Comparison of ENCODE assay signal across 1 cellular context in the genomic region with DNA sequence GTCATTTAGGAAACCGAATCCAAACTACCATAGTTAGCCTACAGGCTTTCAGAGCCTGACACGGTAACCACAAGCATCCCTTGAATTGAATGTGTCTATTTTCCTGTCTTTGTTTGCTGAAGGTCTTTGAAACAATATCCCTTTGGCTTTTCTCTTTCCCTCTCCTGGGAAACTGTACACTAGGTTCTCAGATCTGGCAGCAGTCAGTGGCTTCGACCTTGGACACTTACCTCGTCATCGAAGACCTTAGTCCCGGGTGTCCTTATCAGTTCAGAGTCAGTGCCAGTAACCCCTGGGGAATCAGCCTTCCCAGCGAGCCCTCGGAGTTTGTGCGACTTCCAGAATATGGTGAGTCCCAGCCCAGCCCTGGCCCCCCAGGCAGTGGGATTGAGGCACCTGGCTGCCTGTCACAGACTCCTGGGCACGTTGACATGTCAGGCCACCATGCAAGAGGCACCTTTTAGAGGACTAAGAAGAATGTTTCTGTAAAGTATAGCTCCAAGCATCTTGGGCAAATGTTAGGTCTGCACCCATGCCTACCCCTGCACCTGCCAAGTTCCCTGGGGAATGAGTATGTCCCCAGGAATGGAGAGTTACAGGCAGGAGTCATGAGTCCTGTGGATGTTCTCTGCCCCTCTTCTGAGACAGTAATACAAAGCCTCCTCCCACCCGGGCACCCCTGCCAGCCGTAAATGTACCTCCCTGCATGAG.
TF ChIP-seq lines count a peak whose summit lies in the region.

No MANE protein-coding gene starts in this region.

TF ChIP-seq in HepG2, 621 proteins besides CTCF, POLR2A, EP300 and RAD21 (continued from another document):
- TF ChIP-seq ZSCAN12 (CRISPR knock-in tag; IDR thresholded peaks at IDR 0.05) (peak; percentile 31; the same call in 1 of the 2 replicates), ZZZ3 (CRISPR knock-in tag; IDR thresholded peaks at IDR 0.05; ENCODE audit: borderline replicate concordance) (no peak), NFYC (CRISPR knock-in tag; IDR thresholded peaks at IDR 0.05) (0 out of 2 replicates have a peak, but pooled peaks have one; percentile 16), KDM1A (CRISPR knock-in tag; IDR thresholded peaks at IDR 0.05) (no peak), FOXP1 (IDR thresholded peaks at IDR 0.05) (no peak), FOXP1 (CRISPR knock-in tag; IDR thresholded peaks at IDR 0.05) (peak; percentile 73), SAP130 (CRISPR knock-in tag; IDR thresholded peaks at IDR 0.05; ENCODE audit: low read depth) (peak; percentile 86), ZBTB20 (CRISPR knock-in tag; IDR thresholded peaks at IDR 0.05; ENCODE audit: borderline replicate concordance, low read depth) (peak; percentile 93), JARID2 (CRISPR knock-in tag; IDR thresholded peaks at IDR 0.05; ENCODE audit: insufficient replicate concordance) (no peak), SP4 (CRISPR knock-in tag; IDR thresholded peaks at IDR 0.05) (0 out of 2 replicates have a peak, but pooled peaks have one; percentile 28), ZNF350 (CRISPR knock-in tag; IDR thresholded peaks at IDR 0.05; ENCODE audit: borderline replicate concordance, low read depth) (peak; percentile 36; the same call in 1 of the 2 replicates), EED (CRISPR knock-in tag; IDR thresholded peaks at IDR 0.05) (no peak), HMG20B (CRISPR knock-in tag; conservative IDR thresholded peaks at IDR 0.05) (peak; percentile 62; the same call in 1 of the 2 replicates), TSC22D2 (CRISPR knock-in tag; IDR thresholded peaks at IDR 0.05; ENCODE audit: borderline replicate concordance) (no peak), ZNF878 (CRISPR knock-in tag; IDR thresholded peaks at IDR 0.05) (0 out of 2 replicates have a peak, but pooled peaks have one; percentile 50), FOXK1 (CRISPR knock-in tag; IDR thresholded peaks at IDR 0.05; ENCODE audit: borderline replicate concordance, low read depth) (peak; percentile 59; the same call in 1 of the 2 replicates), TOE1 (CRISPR knock-in tag; IDR thresholded peaks at IDR 0.05) (no peak), LCORL (IDR thresholded peaks at IDR 0.05) (no peak), LCORL (CRISPR knock-in tag; IDR thresholded peaks at IDR 0.05) (peak; percentile 22; the same call in 1 of the 2 replicates), ZNF3 (CRISPR knock-in tag; IDR thresholded peaks at IDR 0.05) (no peak), ZFP36L2 (CRISPR knock-in tag; IDR thresholded peaks at IDR 0.05) (no peak)
- TF ChIP-seq, protein P1, sequence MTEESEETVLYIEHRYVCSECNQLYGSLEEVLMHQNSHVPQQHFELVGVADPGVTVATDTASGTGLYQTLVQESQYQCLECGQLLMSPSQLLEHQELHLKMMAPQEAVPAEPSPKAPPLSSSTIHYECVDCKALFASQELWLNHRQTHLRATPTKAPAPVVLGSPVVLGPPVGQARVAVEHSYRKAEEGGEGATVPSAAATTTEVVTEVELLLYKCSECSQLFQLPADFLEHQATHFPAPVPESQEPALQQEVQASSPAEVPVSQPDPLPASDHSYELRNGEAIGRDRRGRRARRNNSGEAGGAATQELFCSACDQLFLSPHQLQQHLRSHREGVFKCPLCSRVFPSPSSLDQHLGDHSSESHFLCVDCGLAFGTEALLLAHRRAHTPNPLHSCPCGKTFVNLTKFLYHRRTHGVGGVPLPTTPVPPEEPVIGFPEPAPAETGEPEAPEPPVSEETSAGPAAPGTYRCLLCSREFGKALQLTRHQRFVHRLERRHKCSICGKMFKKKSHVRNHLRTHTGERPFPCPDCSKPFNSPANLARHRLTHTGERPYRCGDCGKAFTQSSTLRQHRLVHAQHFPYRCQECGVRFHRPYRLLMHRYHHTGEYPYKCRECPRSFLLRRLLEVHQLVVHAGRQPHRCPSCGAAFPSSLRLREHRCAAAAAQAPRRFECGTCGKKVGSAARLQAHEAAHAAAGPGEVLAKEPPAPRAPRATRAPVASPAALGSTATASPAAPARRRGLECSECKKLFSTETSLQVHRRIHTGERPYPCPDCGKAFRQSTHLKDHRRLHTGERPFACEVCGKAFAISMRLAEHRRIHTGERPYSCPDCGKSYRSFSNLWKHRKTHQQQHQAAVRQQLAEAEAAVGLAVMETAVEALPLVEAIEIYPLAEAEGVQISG (CRISPR knock-in tag; IDR thresholded peaks at IDR 0.05), result peak; percentile 79
- TF ChIP-seq, protein P2, sequence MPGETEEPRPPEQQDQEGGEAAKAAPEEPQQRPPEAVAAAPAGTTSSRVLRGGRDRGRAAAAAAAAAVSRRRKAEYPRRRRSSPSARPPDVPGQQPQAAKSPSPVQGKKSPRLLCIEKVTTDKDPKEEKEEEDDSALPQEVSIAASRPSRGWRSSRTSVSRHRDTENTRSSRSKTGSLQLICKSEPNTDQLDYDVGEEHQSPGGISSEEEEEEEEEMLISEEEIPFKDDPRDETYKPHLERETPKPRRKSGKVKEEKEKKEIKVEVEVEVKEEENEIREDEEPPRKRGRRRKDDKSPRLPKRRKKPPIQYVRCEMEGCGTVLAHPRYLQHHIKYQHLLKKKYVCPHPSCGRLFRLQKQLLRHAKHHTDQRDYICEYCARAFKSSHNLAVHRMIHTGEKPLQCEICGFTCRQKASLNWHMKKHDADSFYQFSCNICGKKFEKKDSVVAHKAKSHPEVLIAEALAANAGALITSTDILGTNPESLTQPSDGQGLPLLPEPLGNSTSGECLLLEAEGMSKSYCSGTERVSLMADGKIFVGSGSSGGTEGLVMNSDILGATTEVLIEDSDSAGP (CRISPR knock-in tag; IDR thresholded peaks at IDR 0.05; ENCODE audit: borderline replicate concordance), result peak; percentile 67; the same call in 1 of the 2 replicates
- TF ChIP-seq, protein P3, sequence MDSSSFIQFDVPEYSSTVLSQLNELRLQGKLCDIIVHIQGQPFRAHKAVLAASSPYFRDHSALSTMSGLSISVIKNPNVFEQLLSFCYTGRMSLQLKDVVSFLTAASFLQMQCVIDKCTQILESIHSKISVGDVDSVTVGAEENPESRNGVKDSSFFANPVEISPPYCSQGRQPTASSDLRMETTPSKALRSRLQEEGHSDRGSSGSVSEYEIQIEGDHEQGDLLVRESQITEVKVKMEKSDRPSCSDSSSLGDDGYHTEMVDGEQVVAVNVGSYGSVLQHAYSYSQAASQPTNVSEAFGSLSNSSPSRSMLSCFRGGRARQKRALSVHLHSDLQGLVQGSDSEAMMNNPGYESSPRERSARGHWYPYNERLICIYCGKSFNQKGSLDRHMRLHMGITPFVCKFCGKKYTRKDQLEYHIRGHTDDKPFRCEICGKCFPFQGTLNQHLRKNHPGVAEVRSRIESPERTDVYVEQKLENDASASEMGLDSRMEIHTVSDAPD (CRISPR knock-in tag; IDR thresholded peaks at IDR 0.05), result no peak; the same call in 1 of the 2 replicates
- TF ChIP-seq, protein P4, sequence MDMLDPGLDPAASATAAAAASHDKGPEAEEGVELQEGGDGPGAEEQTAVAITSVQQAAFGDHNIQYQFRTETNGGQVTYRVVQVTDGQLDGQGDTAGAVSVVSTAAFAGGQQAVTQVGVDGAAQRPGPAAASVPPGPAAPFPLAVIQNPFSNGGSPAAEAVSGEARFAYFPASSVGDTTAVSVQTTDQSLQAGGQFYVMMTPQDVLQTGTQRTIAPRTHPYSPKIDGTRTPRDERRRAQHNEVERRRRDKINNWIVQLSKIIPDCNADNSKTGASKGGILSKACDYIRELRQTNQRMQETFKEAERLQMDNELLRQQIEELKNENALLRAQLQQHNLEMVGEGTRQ (IDR thresholded peaks at IDR 0.05; ENCODE audit: low read depth, low read length), result no peak
- TF ChIP-seq, protein P4 (CRISPR knock-in tag; IDR thresholded peaks at IDR 0.05; ENCODE audit: borderline replicate concordance), result no peak
- TF ChIP-seq, protein P5, sequence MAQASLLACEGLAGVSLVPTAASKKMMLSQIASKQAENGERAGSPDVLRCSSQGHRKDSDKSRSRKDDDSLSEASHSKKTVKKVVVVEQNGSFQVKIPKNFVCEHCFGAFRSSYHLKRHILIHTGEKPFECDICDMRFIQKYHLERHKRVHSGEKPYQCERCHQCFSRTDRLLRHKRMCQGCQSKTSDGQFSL (CRISPR knock-in tag; IDR thresholded peaks at IDR 0.05), result 0 out of 2 replicates have a peak, but pooled peaks have one; percentile 18
- TF ChIP-seq, protein P6, sequence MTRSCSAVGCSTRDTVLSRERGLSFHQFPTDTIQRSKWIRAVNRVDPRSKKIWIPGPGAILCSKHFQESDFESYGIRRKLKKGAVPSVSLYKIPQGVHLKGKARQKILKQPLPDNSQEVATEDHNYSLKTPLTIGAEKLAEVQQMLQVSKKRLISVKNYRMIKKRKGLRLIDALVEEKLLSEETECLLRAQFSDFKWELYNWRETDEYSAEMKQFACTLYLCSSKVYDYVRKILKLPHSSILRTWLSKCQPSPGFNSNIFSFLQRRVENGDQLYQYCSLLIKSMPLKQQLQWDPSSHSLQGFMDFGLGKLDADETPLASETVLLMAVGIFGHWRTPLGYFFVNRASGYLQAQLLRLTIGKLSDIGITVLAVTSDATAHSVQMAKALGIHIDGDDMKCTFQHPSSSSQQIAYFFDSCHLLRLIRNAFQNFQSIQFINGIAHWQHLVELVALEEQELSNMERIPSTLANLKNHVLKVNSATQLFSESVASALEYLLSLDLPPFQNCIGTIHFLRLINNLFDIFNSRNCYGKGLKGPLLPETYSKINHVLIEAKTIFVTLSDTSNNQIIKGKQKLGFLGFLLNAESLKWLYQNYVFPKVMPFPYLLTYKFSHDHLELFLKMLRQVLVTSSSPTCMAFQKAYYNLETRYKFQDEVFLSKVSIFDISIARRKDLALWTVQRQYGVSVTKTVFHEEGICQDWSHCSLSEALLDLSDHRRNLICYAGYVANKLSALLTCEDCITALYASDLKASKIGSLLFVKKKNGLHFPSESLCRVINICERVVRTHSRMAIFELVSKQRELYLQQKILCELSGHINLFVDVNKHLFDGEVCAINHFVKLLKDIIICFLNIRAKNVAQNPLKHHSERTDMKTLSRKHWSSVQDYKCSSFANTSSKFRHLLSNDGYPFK (CRISPR knock-in tag; IDR thresholded peaks at IDR 0.05; ENCODE audit: borderline replicate concordance), result no peak
